17 cellular contexts compared by ENCODE assay signal in genomic region chr10:130214431-130214830, GRCh38.
DNase-seq lines count a peak whose midpoint lies in the region; ATAC-seq and TF ChIP-seq lines count a peak whose summit lies in the region.
"Had no signal": no experiment of that assay in that cellular context is flagged by ENCODE, and none has a peak within 500 bp of the region (broad histone marks: within the 10 kb centered on the region; RNA-seq: fewer than 3 reads in every experiment).

No MANE protein-coding gene starts in this region.

- DNase-seq in chondrocyte (ENCODE audit: low spot score), result peak; percentile 73
- DNase-seq in osteoblast (ENCODE audit: insufficient read length, low spot score, missing footprints), result peak; percentile 34
- peak; percentile 41 for DNase-seq in spleen
- DNase-seq in EL, result no peak
- no peak for DNase-seq in DMS 273 treated with DMSO at 0.1 percent for 48 hours (lab: John Stamatoyannopoulos, UW)
- DNase-seq: C1 segment of cervical spinal cord; Calu3; CD4-positive, alpha-beta memory T cell; COR-L47; DMS153; DND-41; GDM1; GM23248; H7; HCEC 1CT had no signal

- peaks cover 1% of the 10 kb centered on the region for H3K36me3 Mint-ChIP-seq in chondrocyte (ENCODE audit: low read depth)
- H3K36me3 Mint-ChIP-seq: CD4-positive, alpha-beta memory T cell had no signal

- H3K27me3 ChIP-seq in osteoblast (ENCODE audit: insufficient read depth, low read length), result no peaks in the 10 kb centered on the region
- no peaks in the 10 kb centered on the region for H3K27me3 ChIP-seq in spleen (replicated peaks in 1 of 7)

- no peak overlapping the region for H3K4me2 ChIP-seq in osteoblast (ENCODE audit: insufficient read depth, low read length)

- H3K4me1 Mint-ChIP-seq in chondrocyte (ENCODE audit: low read depth), result no peaks in the 10 kb centered on the region
- H3K4me1 Mint-ChIP-seq: CD4-positive, alpha-beta memory T cell had no signal

- H4K20me1 ChIP-seq in osteoblast (ENCODE audit: insufficient read depth, low read length), result no peaks in the 10 kb centered on the region

- H3K27ac ChIP-seq in osteoblast (ENCODE audit: low read depth, low read length), result no peak overlapping the region
- no peak overlapping the region for H3K27ac ChIP-seq in spleen
- H3K27ac ChIP-seq: GM23248 had no signal

- H3K27me3 Mint-ChIP-seq in chondrocyte (ENCODE audit: low read depth), result no peaks in the 10 kb centered on the region
- H3K27me3 Mint-ChIP-seq: CD4-positive, alpha-beta memory T cell had no signal

- intact Hi-C loops in spleen (cut with DNase I; ENCODE audit: low total_unique reads), result no loop called here

- no peaks in the 10 kb centered on the region for H3K79me2 ChIP-seq in osteoblast (ENCODE audit: insufficient read depth, low read length)

- 88 to 97% (median 94%) methylated on average over 7 of the region's 7 CpGs for WGBS in spleen, 5 donors

- no peak overlapping the region for H3K4me3 Mint-ChIP-seq in chondrocyte (ENCODE audit: unreplicated experiment)
- H3K4me3 Mint-ChIP-seq: CD4-positive, alpha-beta memory T cell had no signal

- H2AFZ ChIP-seq in osteoblast (ENCODE audit: low read length), result no peak overlapping the region
- H2AFZ ChIP-seq: GM23248 had no signal

- no peak for ATAC-seq in HG02973 (IDR thresholded peaks at IDR 0.05; ENCODE audit: unreplicated experiment)
- ATAC-seq: GM12878 had no signal

- TF ChIP-seq POLR2A in spleen (IDR thresholded peaks at IDR 0.05), result no peak

- H3K27ac Mint-ChIP-seq in chondrocyte (ENCODE audit: unreplicated experiment), result no peak overlapping the region
- H3K27ac Mint-ChIP-seq: CD4-positive, alpha-beta memory T cell had no signal

- no peaks in the 10 kb centered on the region for H3K4me1 ChIP-seq in osteoblast (ENCODE audit: insufficient read depth, low read length)
- peaks cover 0 to 11% (median 3%) of the 10 kb centered on the region in 6 donors for H3K4me1 ChIP-seq in spleen

- H3K4me3 ChIP-seq in osteoblast (ENCODE audit: insufficient read depth, low read length) (no peak overlapping the region), spleen (no peak overlapping the region)
- H3K4me3 ChIP-seq: GM12878, GM23248 had no signal

- no peaks in the 10 kb centered on the region for H3K9me3 Mint-ChIP-seq in chondrocyte (ENCODE audit: low read depth)
- H3K9me3 Mint-ChIP-seq: CD4-positive, alpha-beta memory T cell had no signal

- H3K36me3 ChIP-seq in osteoblast (ENCODE audit: insufficient read depth, low read length) (no peaks in the 10 kb centered on the region), spleen (no peaks in the 10 kb centered on the region)

- no peak for TF ChIP-seq CTCF in chondrocyte (IDR thresholded peaks at IDR 0.05)
- TF ChIP-seq CTCF in osteoblast (IDR thresholded peaks at IDR 0.05; ENCODE audit: extremely low read depth, low read depth, low read length), result no peak
- no peak for TF ChIP-seq CTCF in spleen (IDR thresholded peaks at IDR 0.05 in 8 of 11, conservative IDR thresholded peaks at IDR 0.05 in 3 of 11)

- no peaks in the 10 kb centered on the region for H3K9me3 ChIP-seq in osteoblast (ENCODE audit: low read depth, low read length)
- H3K9me3 ChIP-seq in spleen, result peaks cover 0 to 23% (median 0%) of the 10 kb centered on the region in 8 donors

Comparison
In these comparisons a context has a peak if more than half of its experiments do, and no peak if none do; other contexts are left out.
1. DNase-seq: peak in chondrocyte (single experiment), osteoblast (single experiment) and spleen (single experiment); none in EL (single experiment) and DMS 273 treated with DMSO at 0.1 percent for 48 hours (single experiment).